In the genomic region with DNA sequence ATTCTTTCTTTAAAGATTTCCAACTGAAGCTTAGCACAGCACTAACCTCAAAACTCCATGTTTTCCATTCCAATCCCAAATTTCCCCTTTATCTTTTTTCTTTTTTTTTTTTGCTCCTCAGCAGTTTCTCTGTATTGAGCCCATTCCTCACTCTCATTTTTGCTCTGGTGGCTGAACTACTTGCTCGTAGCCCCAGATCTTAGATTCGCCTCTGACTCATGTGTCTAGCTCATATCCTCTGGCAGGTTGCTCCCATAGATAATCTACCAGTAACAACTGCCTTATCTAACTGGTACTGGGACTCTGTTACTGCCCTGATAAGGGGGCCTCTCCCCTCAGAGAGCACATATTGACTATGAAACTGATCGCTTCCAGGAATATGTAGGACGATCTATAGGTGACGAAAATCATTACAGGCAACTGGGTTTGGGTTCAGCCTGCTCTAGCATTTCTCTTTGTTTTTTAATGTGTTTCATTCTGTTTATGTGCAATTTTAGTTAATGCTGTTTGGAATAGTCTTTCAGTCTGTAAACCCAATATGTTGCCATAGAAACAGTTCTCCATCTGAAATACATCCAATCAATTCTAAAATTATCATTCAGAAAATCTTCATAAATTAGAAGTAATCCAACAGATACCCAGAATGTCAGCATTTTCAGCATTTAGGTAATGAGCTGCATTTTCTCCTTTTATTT, we compare ENCODE assay signal across 1 cellular context.
TF ChIP-seq lines count a peak whose summit lies in the region.

No MANE protein-coding gene starts in this region.

TF ChIP-seq in K562, 482 proteins besides CTCF, POLR2A, EP300 and RAD21 (continued from another document and continues in another):
- no peak for TF ChIP-seq ZNF551 (CRISPR knock-in tag; IDR thresholded peaks at IDR 0.05)
- TF ChIP-seq GTF2F1 (IDR thresholded peaks at IDR 0.05; ENCODE audit: low read depth, low read length) = peak; percentile 60; the same call in 1 of the 2 replicates
- no peak for TF ChIP-seq EWSR1 (IDR thresholded peaks at IDR 0.05; ENCODE audit: borderline replicate concordance, low read depth, partially characterized antibody)
- peak; percentile 99 for TF ChIP-seq HDAC3 (IDR thresholded peaks at IDR 0.05; ENCODE audit: borderline replicate concordance, partially characterized antibody)
- TF ChIP-seq, protein P1, sequence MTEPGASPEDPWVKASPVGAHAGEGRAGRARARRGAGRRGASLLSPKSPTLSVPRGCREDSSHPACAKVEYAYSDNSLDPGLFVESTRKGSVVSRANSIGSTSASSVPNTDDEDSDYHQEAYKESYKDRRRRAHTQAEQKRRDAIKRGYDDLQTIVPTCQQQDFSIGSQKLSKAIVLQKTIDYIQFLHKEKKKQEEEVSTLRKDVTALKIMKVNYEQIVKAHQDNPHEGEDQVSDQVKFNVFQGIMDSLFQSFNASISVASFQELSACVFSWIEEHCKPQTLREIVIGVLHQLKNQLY (CRISPR knock-in tag; conservative IDR thresholded peaks at IDR 0.05) = no peak
- peak; percentile 70 for TF ChIP-seq BHLHE40 (IDR thresholded peaks at IDR 0.05; ENCODE audit: low read length)
- no peak for TF ChIP-seq RNF219 (CRISPR knock-in tag; IDR thresholded peaks at IDR 0.05)
- TF ChIP-seq USF2 (CRISPR knock-in tag; IDR thresholded peaks at IDR 0.05) = no peak
- TF ChIP-seq DMBX1 (CRISPR knock-in tag; IDR thresholded peaks at IDR 0.05; ENCODE audit: borderline replicate concordance) = peak; percentile 95
- peak; percentile 82; the same call in 1 of the 2 replicates for TF ChIP-seq KLF6 (CRISPR knock-in tag; IDR thresholded peaks at IDR 0.05; ENCODE audit: borderline replicate concordance)
- TF ChIP-seq, protein P2, sequence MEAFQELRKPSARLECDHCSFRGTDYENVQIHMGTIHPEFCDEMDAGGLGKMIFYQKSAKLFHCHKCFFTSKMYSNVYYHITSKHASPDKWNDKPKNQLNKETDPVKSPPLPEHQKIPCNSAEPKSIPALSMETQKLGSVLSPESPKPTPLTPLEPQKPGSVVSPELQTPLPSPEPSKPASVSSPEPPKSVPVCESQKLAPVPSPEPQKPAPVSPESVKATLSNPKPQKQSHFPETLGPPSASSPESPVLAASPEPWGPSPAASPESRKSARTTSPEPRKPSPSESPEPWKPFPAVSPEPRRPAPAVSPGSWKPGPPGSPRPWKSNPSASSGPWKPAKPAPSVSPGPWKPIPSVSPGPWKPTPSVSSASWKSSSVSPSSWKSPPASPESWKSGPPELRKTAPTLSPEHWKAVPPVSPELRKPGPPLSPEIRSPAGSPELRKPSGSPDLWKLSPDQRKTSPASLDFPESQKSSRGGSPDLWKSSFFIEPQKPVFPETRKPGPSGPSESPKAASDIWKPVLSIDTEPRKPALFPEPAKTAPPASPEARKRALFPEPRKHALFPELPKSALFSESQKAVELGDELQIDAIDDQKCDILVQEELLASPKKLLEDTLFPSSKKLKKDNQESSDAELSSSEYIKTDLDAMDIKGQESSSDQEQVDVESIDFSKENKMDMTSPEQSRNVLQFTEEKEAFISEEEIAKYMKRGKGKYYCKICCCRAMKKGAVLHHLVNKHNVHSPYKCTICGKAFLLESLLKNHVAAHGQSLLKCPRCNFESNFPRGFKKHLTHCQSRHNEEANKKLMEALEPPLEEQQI (IDR thresholded peaks at IDR 0.05) = peak; percentile 98
- TF ChIP-seq STAT5B (CRISPR knock-in tag; IDR thresholded peaks at IDR 0.05) = no peak
- TF ChIP-seq HIVEP1 (CRISPR knock-in tag; IDR thresholded peaks at IDR 0.05) = peak; percentile 84; the same call in 1 of the 2 replicates
- no peak for TF ChIP-seq FUS (optimal IDR thresholded peaks at IDR 0.05; ENCODE audit: low read depth, low read length)
- TF ChIP-seq ASH1L (IDR thresholded peaks at IDR 0.05; ENCODE audit: borderline replicate concordance, low read depth, partially characterized antibody) = no peak
- no peak; the same call in 1 of the 2 replicates for TF ChIP-seq CBX5 (IDR thresholded peaks at IDR 0.05; ENCODE audit: borderline replicate concordance, low read depth)
- TF ChIP-seq MBD2 (IDR thresholded peaks at IDR 0.05; ENCODE audit: borderline replicate concordance, low read depth) = peak; percentile 92
- TF ChIP-seq, protein P3, sequence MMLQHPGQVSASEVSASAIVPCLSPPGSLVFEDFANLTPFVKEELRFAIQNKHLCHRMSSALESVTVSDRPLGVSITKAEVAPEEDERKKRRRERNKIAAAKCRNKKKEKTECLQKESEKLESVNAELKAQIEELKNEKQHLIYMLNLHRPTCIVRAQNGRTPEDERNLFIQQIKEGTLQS (IDR thresholded peaks at IDR 0.05) = peak; percentile 97
- TF ChIP-seq, protein P3 (CRISPR knock-in tag; conservative IDR thresholded peaks at IDR 0.05) = peak; percentile 98
- no peak for TF ChIP-seq ATF1 (CRISPR knock-in tag; IDR thresholded peaks at IDR 0.05)
- peak; percentile 77; the same call in 1 of the 2 replicates for TF ChIP-seq ATF1 (tag; IDR thresholded peaks at IDR 0.05)
- peak; percentile 86 for TF ChIP-seq MEF2D (tag; conservative IDR thresholded peaks at IDR 0.05; ENCODE audit: low read depth)
- TF ChIP-seq ELF4 (CRISPR knock-in tag; IDR thresholded peaks at IDR 0.05) = peak; percentile 98
- peak; percentile 42; the same call in 1 of the 2 replicates for TF ChIP-seq CREB3 (tag; conservative IDR thresholded peaks at IDR 0.05; ENCODE audit: low read depth)
- TF ChIP-seq, protein P4, sequence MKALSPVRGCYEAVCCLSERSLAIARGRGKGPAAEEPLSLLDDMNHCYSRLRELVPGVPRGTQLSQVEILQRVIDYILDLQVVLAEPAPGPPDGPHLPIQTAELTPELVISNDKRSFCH (CRISPR knock-in tag; IDR thresholded peaks at IDR 0.05) = no peak
- TF ChIP-seq, protein P4 (tag; IDR thresholded peaks at IDR 0.05) = 0 out of 2 replicates have a peak, but pooled peaks have one; percentile 32
- peak; percentile 34; the same call in 1 of the 2 replicates for TF ChIP-seq ZNF23 (CRISPR knock-in tag; IDR thresholded peaks at IDR 0.05)
- TF ChIP-seq MITF (IDR thresholded peaks at IDR 0.05) = peak; percentile 87; the same call in 1 of the 2 replicates
- no peak for TF ChIP-seq USF1 (CRISPR knock-in tag; IDR thresholded peaks at IDR 0.05)
- no peak for TF ChIP-seq ELF2 (CRISPR knock-in tag; IDR thresholded peaks at IDR 0.05)
- TF ChIP-seq PRPF4 (IDR thresholded peaks at IDR 0.05; ENCODE audit: insufficient read depth, low read depth, low read length, poor library complexity, severe bottlenecking) = no peak
- TF ChIP-seq, protein P5, sequence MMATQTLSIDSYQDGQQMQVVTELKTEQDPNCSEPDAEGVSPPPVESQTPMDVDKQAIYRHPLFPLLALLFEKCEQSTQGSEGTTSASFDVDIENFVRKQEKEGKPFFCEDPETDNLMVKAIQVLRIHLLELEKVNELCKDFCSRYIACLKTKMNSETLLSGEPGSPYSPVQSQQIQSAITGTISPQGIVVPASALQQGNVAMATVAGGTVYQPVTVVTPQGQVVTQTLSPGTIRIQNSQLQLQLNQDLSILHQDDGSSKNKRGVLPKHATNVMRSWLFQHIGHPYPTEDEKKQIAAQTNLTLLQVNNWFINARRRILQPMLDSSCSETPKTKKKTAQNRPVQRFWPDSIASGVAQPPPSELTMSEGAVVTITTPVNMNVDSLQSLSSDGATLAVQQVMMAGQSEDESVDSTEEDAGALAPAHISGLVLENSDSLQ (IDR thresholded peaks at IDR 0.05) = peak; percentile 57; the same call in 1 of the 2 replicates
- TF ChIP-seq HNRNPH1 (optimal IDR thresholded peaks at IDR 0.05; ENCODE audit: low read depth, low read length) = no peak
- no peak for TF ChIP-seq ZNF212 (CRISPR knock-in tag; IDR thresholded peaks at IDR 0.05)
- TF ChIP-seq, protein P6, sequence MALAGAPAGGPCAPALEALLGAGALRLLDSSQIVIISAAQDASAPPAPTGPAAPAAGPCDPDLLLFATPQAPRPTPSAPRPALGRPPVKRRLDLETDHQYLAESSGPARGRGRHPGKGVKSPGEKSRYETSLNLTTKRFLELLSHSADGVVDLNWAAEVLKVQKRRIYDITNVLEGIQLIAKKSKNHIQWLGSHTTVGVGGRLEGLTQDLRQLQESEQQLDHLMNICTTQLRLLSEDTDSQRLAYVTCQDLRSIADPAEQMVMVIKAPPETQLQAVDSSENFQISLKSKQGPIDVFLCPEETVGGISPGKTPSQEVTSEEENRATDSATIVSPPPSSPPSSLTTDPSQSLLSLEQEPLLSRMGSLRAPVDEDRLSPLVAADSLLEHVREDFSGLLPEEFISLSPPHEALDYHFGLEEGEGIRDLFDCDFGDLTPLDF (CRISPR knock-in tag; IDR thresholded peaks at IDR 0.05) = peak; percentile 63; the same call in 1 of the 2 replicates
- TF ChIP-seq PATZ1 (CRISPR knock-in tag; IDR thresholded peaks at IDR 0.05; ENCODE audit: borderline replicate concordance) = no peak
- TF ChIP-seq DNMT1 (IDR thresholded peaks at IDR 0.05) = 0 out of 2 replicates have a peak, but pooled peaks have one; percentile 61
- TF ChIP-seq ETV1 (tag; conservative IDR thresholded peaks at IDR 0.05; ENCODE audit: low read depth) = peak; percentile 99
- TF ChIP-seq, protein P7, sequence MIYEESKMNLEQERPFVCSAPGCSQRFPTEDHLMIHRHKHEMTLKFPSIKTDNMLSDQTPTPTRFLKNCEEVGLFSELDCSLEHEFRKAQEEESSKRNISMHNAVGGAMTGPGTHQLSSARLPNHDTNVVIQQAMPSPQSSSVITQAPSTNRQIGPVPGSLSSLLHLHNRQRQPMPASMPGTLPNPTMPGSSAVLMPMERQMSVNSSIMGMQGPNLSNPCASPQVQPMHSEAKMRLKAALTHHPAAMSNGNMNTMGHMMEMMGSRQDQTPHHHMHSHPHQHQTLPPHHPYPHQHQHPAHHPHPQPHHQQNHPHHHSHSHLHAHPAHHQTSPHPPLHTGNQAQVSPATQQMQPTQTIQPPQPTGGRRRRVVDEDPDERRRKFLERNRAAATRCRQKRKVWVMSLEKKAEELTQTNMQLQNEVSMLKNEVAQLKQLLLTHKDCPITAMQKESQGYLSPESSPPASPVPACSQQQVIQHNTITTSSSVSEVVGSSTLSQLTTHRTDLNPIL (CRISPR knock-in tag; IDR thresholded peaks at IDR 0.05) = no peak
